In the genomic region with DNA sequence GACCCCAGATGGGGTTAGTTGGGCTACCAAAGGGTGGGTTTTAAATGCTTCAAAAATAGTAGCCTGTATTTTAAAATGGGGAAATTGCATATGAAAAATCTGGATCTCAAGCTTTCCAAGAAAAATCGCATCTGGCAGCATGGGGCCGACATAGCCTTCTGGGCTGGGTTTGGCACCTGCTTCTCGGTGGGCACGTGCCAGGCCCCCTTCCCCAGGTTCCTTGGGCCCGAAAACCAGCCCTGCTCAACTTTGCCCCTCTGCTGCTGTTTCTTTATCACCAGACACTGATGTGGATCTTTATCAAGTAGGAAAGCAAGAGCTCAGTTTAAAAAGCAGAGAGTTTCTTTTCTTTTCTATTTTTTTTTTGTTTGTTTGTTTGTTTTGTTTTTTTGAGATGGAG, we compare ENCODE assay signal across 25 cellular contexts.
"Had no signal": no experiment of that assay in that cellular context is flagged by ENCODE, and none has a peak within 500 bp of the region (broad histone marks: within the 10 kb centered on the region; RNA-seq: fewer than 3 reads in every experiment).

No MANE protein-coding gene starts in this region.

- H3K9me3 ChIP-seq: neutrophil, pancreas, psoas muscle, right lobe of liver, spleen, suprapubic skin, testis, tibial artery, transverse colon, vagina had no signal

- H3K27me3 ChIP-seq: pancreas, right lobe of liver, suprapubic skin, testis, tibial artery, transverse colon, vagina had no signal

- H3K27ac ChIP-seq: neutrophil, pancreas, psoas muscle, right lobe of liver, skin epidermis, spleen, suprapubic skin, testis, tibial artery, transverse colon, vagina had no signal

- DNase-seq: naive B cell; naive thymus-derived CD8-positive, alpha-beta T cell; nephron progenitor cell; nucleus accumbens; pancreas; psoas muscle; right cardiac atrium; right lobe of liver; spleen; stimulated activated CD4-positive, alpha-beta T cell treated with anti-CD3 and anti-CD28 coated beads, Interleukin-12 subunit alpha, Interleukin-12 subunit beta, amount 100 ng/mL, for 4 hours; stimulated activated CD4-positive, alpha-beta T cell treated with anti-CD3 and anti-CD28 coated beads, Interleukin-1b, Interleukin-23, amount 100 ng/mL, for 48 hours; stimulated activated CD4-positive, alpha-beta T cell treated with anti-CD3 and anti-CD28 coated beads, Interleukin-4, amount 100 ng/mL, for 1 hour; stimulated activated CD4-positive, alpha-beta T cell treated with anti-CD3 and anti-CD28 coated beads, Interleukin-4, amount 100 ng/mL, for 4 hours; stimulated activated CD8-positive, alpha-beta memory T cell treated with anti-CD3 and anti-CD28 coated beads, Interleukin-4, amount 100 ng/mL, for 48 hours; stimulated activated naive CD4-positive, alpha-beta T cell; stimulated activated naive CD8-positive, alpha-beta T cell treated with anti-CD3 and anti-CD28 coated beads, Interleukin-15, amount 100 ng/mL, for 72 hours; stimulated activated naive CD8-positive, alpha-beta T cell treated with anti-CD3 and anti-CD28 coated beads, Interleukin-15, Interleukin-2, amounts not matched to agents 100 U/mL and 50 U/mL, for 24 hours; testis; transverse colon had no signal

- H3K4me3 ChIP-seq: pancreas, psoas muscle, right lobe of liver, skin epidermis, smooth muscle cell, spleen, suprapubic skin, testis, tibial artery, transverse colon, vagina had no signal

- H3K36me3 ChIP-seq: neutrophil, pancreas, right lobe of liver, spleen, suprapubic skin, tibial artery, transverse colon, vagina had no signal

- H3K4me1 ChIP-seq: pancreas, psoas muscle, right lobe of liver, spleen, suprapubic skin, testis, tibial artery, transverse colon, vagina had no signal
